ENCODE assay signal across 13 cellular contexts in genomic region chr7:22662031-22662430, GRCh38.
DNase-seq lines count a peak whose midpoint lies in the region; ATAC-seq, FAIRE-seq and TF ChIP-seq lines count a peak whose summit lies in the region.
"Had no signal": no experiment of that assay in that cellular context is flagged by ENCODE, and none has a peak within 500 bp of the region (broad histone marks: within the 10 kb centered on the region; RNA-seq: fewer than 3 reads in every experiment).

No MANE protein-coding gene starts in this region.

- DNase-seq in CD14-positive monocyte (ENCODE audit: low spot score) (no peak), GM19239 (ENCODE audit: insufficient read length, low spot score) (no peak), dermis microvascular lymphatic vessel endothelial cell (ENCODE audit: low read depth in 2 of 2) (peak; percentile 43 to 62), ovary (no peak), HUDEP-2 (lab: John Stamatoyannopoulos, UW; ENCODE audit: unreplicated experiment in 76 of 76) (no peak)
- DNase-seq in CD8-positive, alpha-beta T cell: no peak
- DNase-seq: heart right ventricle; NCI-H146; stimulated activated naive CD4-positive, alpha-beta T cell treated with Interleukin-2 at 50 U/mL for 16 hours had no signal

- ATAC-seq in HG03196 (IDR thresholded peaks at IDR 0.05; ENCODE audit: unreplicated experiment): peak; percentile 55
- no peak for ATAC-seq in GM21526 (IDR thresholded peaks at IDR 0.05; ENCODE audit: low FRiP score, unreplicated experiment)
- no peak for ATAC-seq in CD8-positive, alpha-beta T cell

- no peak overlapping the region for H3K27ac ChIP-seq in ovary
- H3K27ac ChIP-seq in CD8-positive, alpha-beta T cell (ENCODE audit: low read depth, low read length): no peak overlapping the region
- H3K27ac ChIP-seq: breast epithelium had no signal

- TF ChIP-seq CTCF in CD14-positive monocyte (IDR thresholded peaks at IDR 0.05) (no peak), ovary (IDR thresholded peaks at IDR 0.05) (no peak)
- TF ChIP-seq CTCF in CD8-positive, alpha-beta T cell (IDR thresholded peaks at IDR 0.05): no peak

- H3K36me3 ChIP-seq in ovary: no peaks in the 10 kb centered on the region
- no peaks in the 10 kb centered on the region for H3K36me3 ChIP-seq in CD8-positive, alpha-beta T cell (ENCODE audit: insufficient read depth, low read length)
- H3K36me3 ChIP-seq: breast epithelium, heart right ventricle had no signal

- peaks cover 0 to 12% (median 0%) of the 10 kb centered on the region in 7 donors for H3K9me3 Mint-ChIP-seq in CD14-positive monocyte
- no peaks in the 10 kb centered on the region for H3K9me3 Mint-ChIP-seq in CD8-positive, alpha-beta T cell

- H3K36me3 Mint-ChIP-seq in CD14-positive monocyte: no peaks in the 10 kb centered on the region
- no peaks in the 10 kb centered on the region for H3K36me3 Mint-ChIP-seq in CD8-positive, alpha-beta T cell

- no peak for TF ChIP-seq POLR2A in ovary (IDR thresholded peaks at IDR 0.05)

- no peak overlapping the region for H3K4me3 ChIP-seq in ovary
- H3K4me3 ChIP-seq in CD8-positive, alpha-beta T cell (ENCODE audit: low read depth, low read length): no peak overlapping the region
- H3K4me3 ChIP-seq: breast epithelium, heart right ventricle, smooth muscle cell had no signal

- peaks cover 51% of the 10 kb centered on the region for H3K4me1 Mint-ChIP-seq in CD14-positive monocyte
- H3K4me1 Mint-ChIP-seq in CD8-positive, alpha-beta T cell (ENCODE audit: low read depth): no peaks in the 10 kb centered on the region

- H3K4me1 ChIP-seq in ovary (ENCODE audit: insufficient read depth): no peaks in the 10 kb centered on the region
- no peaks in the 10 kb centered on the region for H3K4me1 ChIP-seq in CD8-positive, alpha-beta T cell (ENCODE audit: insufficient read depth, low read length)
- H3K4me1 ChIP-seq: breast epithelium had no signal

- H3K27me3 ChIP-seq in ovary: no peaks in the 10 kb centered on the region
- H3K27me3 ChIP-seq in CD8-positive, alpha-beta T cell (ENCODE audit: insufficient read depth, low read length): no peaks in the 10 kb centered on the region
- H3K27me3 ChIP-seq: breast epithelium, heart right ventricle had no signal

- intact Hi-C loops in CD14-positive monocyte (cut with micrococcal nuclease) (loop anchor here (5.0 to 10.0 kb wide), 2 partner anchors 63 to 90 kb away; partner anchors contain the start of gene IL6 (in 2 of the 2)), ovary (cut with DNase I) (no loop called here)
- intact Hi-C loops in CD8-positive, alpha-beta T cell (cut with DNase I, micrococcal nuclease): no loop called here

- H3K4me3 Mint-ChIP-seq in CD14-positive monocyte: peak overlapping the region in 1 of 2 donors; percentile 55
- no peak overlapping the region for H3K4me3 Mint-ChIP-seq in CD8-positive, alpha-beta T cell

- no peak for TF ChIP-seq EP300 in ovary (IDR thresholded peaks at IDR 0.05)

- peak; percentile 57 for FAIRE-seq in GM19239 (lab: Jason Lieb, UNC)

- H3K27ac Mint-ChIP-seq in CD14-positive monocyte: peak overlapping the region; percentile 61 to 93 (median 90)
- H3K27ac Mint-ChIP-seq in CD8-positive, alpha-beta T cell: no peak overlapping the region

- POLR2A ChIA-PET in CD8-positive, alpha-beta T cell (lab: Charles Lee): no interaction called here

- H3K9me3 ChIP-seq in ovary: no peaks in the 10 kb centered on the region
- no peaks in the 10 kb centered on the region for H3K9me3 ChIP-seq in CD8-positive, alpha-beta T cell (ENCODE audit: low read length)

- H3K27me3 Mint-ChIP-seq in CD14-positive monocyte (ENCODE audit: low read depth in 3 of 3): peaks cover 0 to 5% (median 0%) of the 10 kb centered on the region in 3 donors
- peaks cover 5% of the 10 kb centered on the region for H3K27me3 Mint-ChIP-seq in CD8-positive, alpha-beta T cell (ENCODE audit: low read depth)

- CTCF ChIA-PET in CD8-positive, alpha-beta T cell (lab: Charles Lee): interaction anchor here (0.9 to 1.7 kb wide), 2 partner anchors 9 to 17 kb away, joined by 4 to 5 read pairs; no protein-coding TSS in a partner anchor

Comparison
In these comparisons a context has a peak if more than half of its experiments do, and no peak if none do; other contexts are left out.
1. DNase-seq: peak in dermis microvascular lymphatic vessel endothelial cell (2 of 2); none in CD14-positive monocyte (single experiment), GM19239 (single experiment), ovary (0 of 5), HUDEP-2 (0 of 76) and CD8-positive, alpha-beta T cell (0 of 7).
2. intact Hi-C loops: an anchor here in CD14-positive monocyte (5.0 to 10.0 kb wide); none called in ovary and CD8-positive, alpha-beta T cell.